Comparison of ENCODE assay signal across 21 cellular contexts in the genomic region with DNA sequence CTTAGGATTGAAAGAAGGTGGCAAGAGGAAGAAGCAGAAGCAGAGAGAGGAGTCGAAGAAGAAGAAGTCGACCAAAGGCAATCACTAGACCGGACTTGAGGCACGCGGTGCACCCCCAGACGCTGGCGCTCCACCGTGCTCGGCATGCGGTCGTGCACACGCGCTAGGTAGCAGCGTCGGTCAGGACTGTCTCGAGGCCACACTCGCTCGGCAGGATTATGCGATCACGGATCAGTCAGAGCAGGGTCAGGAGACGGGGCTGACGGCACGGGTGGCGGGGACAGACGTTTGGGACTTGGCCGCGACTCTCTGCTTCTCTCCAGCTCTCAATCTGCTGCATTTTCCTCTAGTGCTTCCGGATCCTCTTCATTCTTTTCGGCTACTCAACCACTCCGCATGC.
DNase-seq lines count a peak whose midpoint lies in the region; ATAC-seq, FAIRE-seq and TF ChIP-seq lines count a peak whose summit lies in the region.
"Had no signal": no experiment of that assay in that cellular context is flagged by ENCODE, and none has a peak within 500 bp of the region (broad histone marks: within the 10 kb centered on the region; RNA-seq: fewer than 3 reads in every experiment).

No MANE protein-coding gene starts in this region.

- no peak overlapping the region for H2AK5ac ChIP-seq in H9 (ENCODE audit: insufficient read length, low read length)

- H3K27ac ChIP-seq in H9 (ENCODE audit: insufficient read length, low read depth, low read length) (no peak overlapping the region), K562 (ENCODE audit: extremely low read depth, low read depth, low read length) (no peak overlapping the region), osteoblast (ENCODE audit: low read depth, low read length) (no peak overlapping the region)
- no peak overlapping the region for H3K27ac ChIP-seq in CD8-positive, alpha-beta memory T cell (ENCODE audit: low read depth, low read length)
- H3K27ac ChIP-seq: BLaER1 treated with 17β-estradiol and CSF1 and Interleukin-3, amounts not matched to agents 10 nM and 100 nM had no signal

- no peaks in the 10 kb centered on the region for H4K20me1 ChIP-seq in H9 (ENCODE audit: control insufficient read depth, insufficient read depth, insufficient read length)
- no peaks in the 10 kb centered on the region for H4K20me1 ChIP-seq in K562 (replicated peaks; ENCODE audit: control insufficient read depth, insufficient read depth, low read length)
- peaks cover 11% of the 10 kb centered on the region for H4K20me1 ChIP-seq in osteoblast (ENCODE audit: insufficient read depth, low read length)

- no peak overlapping the region for H3K23ac ChIP-seq in H9 (ENCODE audit: insufficient read length, low read depth, low read length)

- H4K8ac ChIP-seq in H9 (replicated peaks; ENCODE audit: insufficient read length, low read depth, low read length): no peak overlapping the region

- intact Hi-C loops in K562 (cut with micrococcal nuclease): no loop called here

- no peak for TF ChIP-seq POLR2A in K562 (conservative IDR thresholded peaks at IDR 0.05)

- no peak overlapping the region for H4K91ac ChIP-seq in H9 (ENCODE audit: insufficient read length, low read depth, low read length)

- no peak for ATAC-seq in K562
- no peak for ATAC-seq in HG02840 (IDR thresholded peaks at IDR 0.05; ENCODE audit: low FRiP score, unreplicated experiment)

- H3K4ac ChIP-seq in H9 (ENCODE audit: low read depth, low read length): no peak overlapping the region

- H3K36me3 ChIP-seq in K562 (ENCODE audit: control insufficient read depth, insufficient read depth, low read length) (peaks cover 42% of the 10 kb centered on the region), osteoblast (ENCODE audit: insufficient read depth, low read length) (peaks cover 10% of the 10 kb centered on the region)
- no peaks in the 10 kb centered on the region for H3K36me3 ChIP-seq in CD8-positive, alpha-beta memory T cell (ENCODE audit: insufficient read depth, low read length)

- POLR2A ChIA-PET in K562 (lab: Yijun Ruan, JAX): interaction anchor here (0.7 to 1.1 kb wide), 2 partner anchors 21 to 49 kb away, joined by 3 read pairs; no protein-coding TSS in a partner anchor
- POLR2A ChIA-PET in CD8-positive, alpha-beta memory T cell (lab: Charles Lee): no interaction called here

- H3K27me3 Mint-ChIP-seq in H9 (ENCODE audit: low read depth): no peaks in the 10 kb centered on the region
- H3K27me3 Mint-ChIP-seq in endothelial cell (ENCODE audit: unreplicated experiment): peaks cover 7% of the 10 kb centered on the region
- no peaks in the 10 kb centered on the region for H3K27me3 Mint-ChIP-seq in CD8-positive, alpha-beta memory T cell
- H3K27me3 Mint-ChIP-seq: B cell; CD4-positive, CD25-positive, alpha-beta regulatory T cell had no signal

- no peaks in the 10 kb centered on the region for H3K27me3 ChIP-seq in H9 (ENCODE audit: insufficient read depth, low read length)
- H3K27me3 ChIP-seq in K562 (ENCODE audit: control insufficient read depth in 2 of 2, insufficient read depth in 2 of 2, low read length in 2 of 2): no peaks in the 10 kb centered on the region
- no peaks in the 10 kb centered on the region for H3K27me3 ChIP-seq in osteoblast (ENCODE audit: insufficient read depth, low read length)
- H3K27me3 ChIP-seq in CD8-positive, alpha-beta memory T cell (ENCODE audit: insufficient read depth, low read length, poor library complexity, severe bottlenecking): no peaks in the 10 kb centered on the region
- H3K27me3 ChIP-seq: BLaER1 treated with 17β-estradiol and CSF1 and Interleukin-3, amounts not matched to agents 10 nM and 100 nM had no signal

- no peaks in the 10 kb centered on the region for H3K23me2 ChIP-seq in H9 (ENCODE audit: insufficient read length, low read depth, low read length, poor library complexity, severe bottlenecking)

- H3K79me1 ChIP-seq in H9 (ENCODE audit: insufficient read depth, low read depth, low read length, poor library complexity, severe bottlenecking): peaks cover 7% of the 10 kb centered on the region

- H3T11ph ChIP-seq in H9 (ENCODE audit: low read length): no peak overlapping the region

- H2AFZ ChIP-seq in H9 (ENCODE audit: low read length) (no peak overlapping the region), K562 (ENCODE audit: low read depth, low read length) (no peak overlapping the region), osteoblast (ENCODE audit: low read length) (no peak overlapping the region)

- H3K36me3 Mint-ChIP-seq in H9 (ENCODE audit: insufficient read depth in 1 of 3, low read depth in 3 of 3): peaks cover 28 to 62% (median 42%) of the 10 kb centered on the region in 3 experiments
- peaks cover 33% of the 10 kb centered on the region for H3K36me3 Mint-ChIP-seq in endothelial cell (ENCODE audit: low read depth, unreplicated experiment)
- peaks cover 0 to 59% (median 16%) of the 10 kb centered on the region in 3 donors for H3K36me3 Mint-ChIP-seq in CD8-positive, alpha-beta memory T cell

- H3K4me2 ChIP-seq in H9 (ENCODE audit: insufficient read depth, insufficient read length, low read length) (no peak overlapping the region), K562 (ENCODE audit: insufficient read depth, low read length) (no peak overlapping the region), osteoblast (ENCODE audit: insufficient read depth, low read length) (no peak overlapping the region)
- H3K4me2 ChIP-seq: BLaER1 treated with 17β-estradiol and CSF1 and Interleukin-3, amounts not matched to agents 10 nM and 100 nM had no signal

- TF ChIP-seq RAD21 in K562 (CRISPR knock-in tag; conservative IDR thresholded peaks at IDR 0.05 in 1 of 2, IDR thresholded peaks at IDR 0.05 in 1 of 2): no peak

- H3K9me3 Mint-ChIP-seq in H9 (no peaks in the 10 kb centered on the region), endothelial cell (ENCODE audit: unreplicated experiment) (no peaks in the 10 kb centered on the region)
- H3K9me3 Mint-ChIP-seq in CD8-positive, alpha-beta memory T cell: no peaks in the 10 kb centered on the region
- H3K9me3 Mint-ChIP-seq: CD4-positive, CD25-positive, alpha-beta regulatory T cell had no signal

- TF ChIP-seq EP300 in K562 (IDR thresholded peaks at IDR 0.05; ENCODE audit: low read length): no peak

- H4K5ac ChIP-seq in H9 (ENCODE audit: insufficient read length, low read depth, low read length): no peak overlapping the region

- H2BK15ac ChIP-seq in H9 (ENCODE audit: low read depth, low read length): no peak overlapping the region

- H3K4me1 ChIP-seq in H9 (ENCODE audit: insufficient read depth, low read length) (no peaks in the 10 kb centered on the region), K562 (replicated peaks in 1 of 2; ENCODE audit: control insufficient read depth in 2 of 2, insufficient read depth in 2 of 2, low read length in 2 of 2) (peaks cover 0 to 30% of the 10 kb centered on the region in 2 experiments; a peak in 4 of 5 replicates), osteoblast (ENCODE audit: insufficient read depth, low read length) (peaks cover 12% of the 10 kb centered on the region)
- peaks cover 10% of the 10 kb centered on the region for H3K4me1 ChIP-seq in CD8-positive, alpha-beta memory T cell (ENCODE audit: insufficient read depth, low read length)

- H3K4me3 ChIP-seq in K562 (no peak overlapping the region), osteoblast (ENCODE audit: insufficient read depth, low read length) (no peak overlapping the region)
- no peak overlapping the region for H3K4me3 ChIP-seq in CD8-positive, alpha-beta memory T cell (ENCODE audit: low read length)
- H3K4me3 ChIP-seq: BLaER1 treated with 17β-estradiol and CSF1 and Interleukin-3, amounts not matched to agents 10 nM and 100 nM had no signal

- H2BK120ac ChIP-seq in H9 (ENCODE audit: low read depth, low read length, poor library complexity, severe bottlenecking): no peak overlapping the region

- H3K79me2 ChIP-seq in H9 (ENCODE audit: insufficient read depth, low read length) (no peaks in the 10 kb centered on the region; the same call in 1 of the 2 replicates), K562 (ENCODE audit: control insufficient read depth, insufficient read depth, low read length) (no peaks in the 10 kb centered on the region; the same call in 2 of the 3 replicates), osteoblast (ENCODE audit: insufficient read depth, low read length) (no peaks in the 10 kb centered on the region)

- H3K9me3 ChIP-seq in H9 (ENCODE audit: control insufficient read depth, low read depth, low read length): no peaks in the 10 kb centered on the region
- H3K9me3 ChIP-seq in K562 (replicated peaks; ENCODE audit: control insufficient read depth, insufficient read depth, low read depth, low read length): no peaks in the 10 kb centered on the region
- H3K9me3 ChIP-seq in osteoblast (ENCODE audit: low read depth, low read length): no peaks in the 10 kb centered on the region
- no peaks in the 10 kb centered on the region for H3K9me3 ChIP-seq in CD8-positive, alpha-beta memory T cell (ENCODE audit: low read length)
- H3K9me3 ChIP-seq: BLaER1 treated with 17β-estradiol and CSF1 and Interleukin-3, amounts not matched to agents 10 nM and 100 nM had no signal

- H3K4me1 Mint-ChIP-seq in H9 (peaks cover 23 to 29% of the 10 kb centered on the region in 2 experiments), endothelial cell (ENCODE audit: unreplicated experiment) (peaks cover 12% of the 10 kb centered on the region)
- peaks cover 11 to 27% (median 19%) of the 10 kb centered on the region in 3 donors for H3K4me1 Mint-ChIP-seq in CD8-positive, alpha-beta memory T cell
- H3K4me1 Mint-ChIP-seq: B cell had no signal

- BruUV-seq in K562 (replicated peaks; lab: Mats Ljungman, UMichigan): no TSS peak

- H3K18ac ChIP-seq in H9 (ENCODE audit: insufficient read length, low read depth, low read length): no peak overlapping the region

- no peak for DNase-seq in H9
- no peak for DNase-seq in K562 (ENCODE audit: extremely low read depth in 1 of 4, low spot score in 3 of 4)
- DNase-seq in endothelial cell (ENCODE audit: low spot score): no peak
- peak; percentile 52 for DNase-seq in osteoblast (ENCODE audit: insufficient read length, low spot score, missing footprints)
- no peak for DNase-seq in nucleus accumbens (lab: John Stamatoyannopoulos, UW)
- no peak for DNase-seq in NCI-H524 (lab: John Stamatoyannopoulos, UW)
- DNase-seq in CD8-positive, alpha-beta memory T cell: no peak
- DNase-seq: Calu3; CD4-positive, CD25-positive, alpha-beta regulatory T cell; DMS53; DND-41; EL; HCEC 1CT; IMR-90; KBM-7 had no signal

- H3K9me1 ChIP-seq in K562 (ENCODE audit: control insufficient read depth, insufficient read depth, low read length): no peaks in the 10 kb centered on the region

- H3K9ac ChIP-seq in H9 (ENCODE audit: extremely low read depth, insufficient read length, low read length): no peak overlapping the region
- peak overlapping the region in 1 of 2 experiments; percentile 38; a peak in 1 of 4 replicates for H3K9ac ChIP-seq in K562 (ENCODE audit: insufficient read depth in 1 of 2, low read depth in 2 of 2, low read length in 2 of 2)
- H3K9ac ChIP-seq: BLaER1 treated with 17β-estradiol and CSF1 and Interleukin-3, amounts not matched to agents 10 nM and 100 nM had no signal

- no peak overlapping the region for H2BK20ac ChIP-seq in H9 (ENCODE audit: low read depth, low read length, poor library complexity, severe bottlenecking)

- TF ChIP-seq CTCF in H9 (conservative IDR thresholded peaks at IDR 0.05) (no peak), K562 (IDR thresholded peaks at IDR 0.05 in 2 of 3, conservative IDR thresholded peaks at IDR 0.05 in 1 of 3; ENCODE audit: insufficient read depth in 2 of 3, low read depth in 1 of 3, low read length in 3 of 3) (no peak), endothelial cell (IDR thresholded peaks at IDR 0.05; ENCODE audit: unreplicated experiment) (no peak), osteoblast (IDR thresholded peaks at IDR 0.05; ENCODE audit: extremely low read depth, low read depth, low read length) (no peak)

- no peak overlapping the region for H2BK5ac ChIP-seq in H9 (ENCODE audit: insufficient read length, low read length)

- CTCF ChIA-PET in K562 (lab: Yijun Ruan, JAX; ENCODE audit: low intra/inter-chr PET ratio): no interaction called here
- CTCF ChIA-PET in CD8-positive, alpha-beta memory T cell (lab: Charles Lee): no interaction called here

- peak overlapping the region in 2 of 3 experiments; percentile 3 to 11; a peak in 1 of 7 replicates for H3K27ac Mint-ChIP-seq in H9
- no peak overlapping the region for H3K27ac Mint-ChIP-seq in endothelial cell (ENCODE audit: unreplicated experiment)
- no peak overlapping the region for H3K27ac Mint-ChIP-seq in CD8-positive, alpha-beta memory T cell
- H3K27ac Mint-ChIP-seq: B cell; CD4-positive, CD25-positive, alpha-beta regulatory T cell had no signal

- no peak overlapping the region for H3K56ac ChIP-seq in H9 (ENCODE audit: insufficient read length, low read depth, low read length)

- in situ Hi-C loops in K562 (cut with MboI): no loop called here

- no CpG with 5 or more reads among the region's 30 CpGs for WGBS in H9 (ENCODE audit: extremely low coverage, insufficient read length, low lambda C conversion rate)
- 96% methylated on average over 30 of the region's 30 CpGs for WGBS in K562 (ENCODE audit: insufficient coverage, low coverage, missing lambda C conversion rate)

- H3K14ac ChIP-seq in H9 (ENCODE audit: insufficient read depth, low read length): no peak overlapping the region

- no peak overlapping the region for H2BK12ac ChIP-seq in H9 (ENCODE audit: insufficient read length, low read depth, low read length)

- FAIRE-seq in K562 (lab: Jason Lieb, UNC): no peak
- FAIRE-seq: GM12891, GM19239, HTR-8/SVneo had no signal

- no peak overlapping the region for H3K4me3 Mint-ChIP-seq in H9
- peak overlapping the region; percentile 24 for H3K4me3 Mint-ChIP-seq in endothelial cell (ENCODE audit: unreplicated experiment)
- H3K4me3 Mint-ChIP-seq in CD8-positive, alpha-beta memory T cell: no peak overlapping the region
- H3K4me3 Mint-ChIP-seq: B cell; CD4-positive, CD25-positive, alpha-beta regulatory T cell had no signal

Comparison
In these comparisons a context has a peak if more than half of its experiments do, and no peak if none do; other contexts are left out.
1. H3K27ac Mint-ChIP-seq: peak in H9 (2 of 3); none in endothelial cell (single experiment) and CD8-positive, alpha-beta memory T cell (0 of 8).